Comparison of ENCODE assay signal across 21 cellular contexts in genomic region chr11:77842451-77843121, GRCh38. TPM values are rescaled to one million over a fixed set of nuclear protein-coding genes. Genes with fewer than 3 reads are reported as not detected.
DNase-seq lines count a peak whose midpoint lies in the region; ATAC-seq, FAIRE-seq and TF ChIP-seq lines count a peak whose summit lies in the region.
"Had no signal": no experiment of that assay in that cellular context is flagged by ENCODE, and none has a peak within 500 bp of the region (broad histone marks: within the 10 kb centered on the region; RNA-seq: fewer than 3 reads in every experiment).

No MANE protein-coding gene starts in this region.

- no peaks in the 10 kb centered on the region for H3K9me3 ChIP-seq in osteoblast (ENCODE audit: low read depth, low read length)
- H3K9me3 ChIP-seq: BE2C, thoracic aorta had no signal

- peak overlapping the region; percentile 8 for H3K4me2 ChIP-seq in osteoblast (ENCODE audit: insufficient read depth, low read length)

- DNase-seq in ELR (ENCODE audit: low read depth), result peak; percentile 71
- peak; percentile 66 for DNase-seq in NOMO-1 treated with DMSO at 0.1 percent for 48 hours (lab: John Stamatoyannopoulos, UW; ENCODE audit: unreplicated experiment)
- peak; percentile 28 for DNase-seq in bronchial epithelial cell (ENCODE audit: low read depth)
- DNase-seq in osteoblast (ENCODE audit: insufficient read length, low spot score, missing footprints), result peak; percentile 15
- DNase-seq in stimulated activated CD4-positive, alpha-beta T cell treated with anti-CD3 and anti-CD28 coated beads, Interleukin-2, amount 100 ng/mL, for 48 hours, result no peak
- no peak for DNase-seq in midbrain (lab: John Stamatoyannopoulos, UW)
- DNase-seq: activated B cell treated with CpG ODN at 0.5 μM for 24 hours; activated effector memory CD4-positive, alpha-beta T cell treated with anti-CD3 and anti-CD28 coated beads, Interleukin-2, amount 50 U/mL, for 16 hours; BE2C; GOT3; KG1; left lung; NCI-H1105 treated with DMSO at 0.1 percent for 48 hours; small intestine; T-helper 1 cell had no signal

- H3K27ac ChIP-seq in osteoblast (ENCODE audit: low read depth, low read length), result peak overlapping the region; percentile 1
- H3K27ac ChIP-seq: left lung, parathyroid adenoma, thoracic aorta had no signal

- peaks cover 1% of the 10 kb centered on the region for H3K36me3 ChIP-seq in bronchial epithelial cell (ENCODE audit: control insufficient read depth, insufficient read depth, low read length)
- H3K36me3 ChIP-seq in osteoblast (ENCODE audit: insufficient read depth, low read length), result peaks cover 14% of the 10 kb centered on the region

- peaks cover 13% of the 10 kb centered on the region for H3K4me1 ChIP-seq in osteoblast (ENCODE audit: insufficient read depth, low read length)
- H3K4me1 ChIP-seq: BE2C, parathyroid adenoma had no signal

- H4K20me1 ChIP-seq in osteoblast (ENCODE audit: insufficient read depth, low read length), result no peaks in the 10 kb centered on the region

- FAIRE-seq in bronchial epithelial cell (lab: Jason Lieb, UNC), result no peak
- FAIRE-seq: D721Med, endometrium, small intestine had no signal

- H3K27me3 ChIP-seq in bronchial epithelial cell (ENCODE audit: control insufficient read depth, insufficient read depth, low read length) (no peaks in the 10 kb centered on the region), osteoblast (ENCODE audit: insufficient read depth, low read length) (no peaks in the 10 kb centered on the region)
- H3K27me3 ChIP-seq: BE2C, left lung had no signal

- ATAC-seq in HG03457 (IDR thresholded peaks at IDR 0.05; ENCODE audit: unreplicated experiment) (no peak), HG02798 (IDR thresholded peaks at IDR 0.05; ENCODE audit: poor library complexity, unreplicated experiment) (no peak)
- ATAC-seq: left lung had no signal

- no peak overlapping the region for H3K4me3 ChIP-seq in bronchial epithelial cell (ENCODE audit: low read depth, low read length)
- H3K4me3 ChIP-seq in osteoblast (ENCODE audit: insufficient read depth, low read length), result no peak overlapping the region
- H3K4me3 ChIP-seq: left lung, thoracic aorta had no signal

- H2AFZ ChIP-seq in osteoblast (ENCODE audit: low read length), result no peak overlapping the region
- H2AFZ ChIP-seq: parathyroid adenoma had no signal

- TF ChIP-seq CTCF in bronchial epithelial cell (IDR thresholded peaks at IDR 0.05; ENCODE audit: insufficient read depth, low read length, severe bottlenecking), result no peak
- TF ChIP-seq CTCF in osteoblast (IDR thresholded peaks at IDR 0.05; ENCODE audit: extremely low read depth, low read depth, low read length), result no peak

- H3K79me2 ChIP-seq in osteoblast (ENCODE audit: insufficient read depth, low read length), result no peaks in the 10 kb centered on the region
- H3K79me2 ChIP-seq: parathyroid adenoma had no signal

RNA-seq across cellular contexts. Expression of gene AAMDC, which starts 21.6 kb away (rescaled TPM):
- total RNA-seq in bronchial epithelial cell (2.1 and 11.9 TPM in 2 replicates), osteoblast (14.8 and 15.6 TPM in 2 replicates)

RNA-seq across cellular contexts. Expression of gene RSF1, which starts 22.1 kb away (rescaled TPM):
- total RNA-seq in bronchial epithelial cell (14.5 and 33.9 TPM in 2 replicates), osteoblast (36.9 and 41.8 TPM in 2 replicates)

Comparison
In these comparisons a context has a peak if more than half of its experiments do, and no peak if none do; other contexts are left out.
1. DNase-seq: peak in ELR (single experiment), NOMO-1 treated with DMSO at 0.1 percent for 48 hours (single experiment), bronchial epithelial cell (single experiment) and osteoblast (single experiment); none in stimulated activated CD4-positive, alpha-beta T cell treated with anti-CD3 and anti-CD28 coated beads, Interleukin-2, amount 100 ng/mL, for 48 hours (0 of 2) and midbrain (single experiment).